8 cellular contexts compared by ENCODE assay signal in the genomic region with DNA sequence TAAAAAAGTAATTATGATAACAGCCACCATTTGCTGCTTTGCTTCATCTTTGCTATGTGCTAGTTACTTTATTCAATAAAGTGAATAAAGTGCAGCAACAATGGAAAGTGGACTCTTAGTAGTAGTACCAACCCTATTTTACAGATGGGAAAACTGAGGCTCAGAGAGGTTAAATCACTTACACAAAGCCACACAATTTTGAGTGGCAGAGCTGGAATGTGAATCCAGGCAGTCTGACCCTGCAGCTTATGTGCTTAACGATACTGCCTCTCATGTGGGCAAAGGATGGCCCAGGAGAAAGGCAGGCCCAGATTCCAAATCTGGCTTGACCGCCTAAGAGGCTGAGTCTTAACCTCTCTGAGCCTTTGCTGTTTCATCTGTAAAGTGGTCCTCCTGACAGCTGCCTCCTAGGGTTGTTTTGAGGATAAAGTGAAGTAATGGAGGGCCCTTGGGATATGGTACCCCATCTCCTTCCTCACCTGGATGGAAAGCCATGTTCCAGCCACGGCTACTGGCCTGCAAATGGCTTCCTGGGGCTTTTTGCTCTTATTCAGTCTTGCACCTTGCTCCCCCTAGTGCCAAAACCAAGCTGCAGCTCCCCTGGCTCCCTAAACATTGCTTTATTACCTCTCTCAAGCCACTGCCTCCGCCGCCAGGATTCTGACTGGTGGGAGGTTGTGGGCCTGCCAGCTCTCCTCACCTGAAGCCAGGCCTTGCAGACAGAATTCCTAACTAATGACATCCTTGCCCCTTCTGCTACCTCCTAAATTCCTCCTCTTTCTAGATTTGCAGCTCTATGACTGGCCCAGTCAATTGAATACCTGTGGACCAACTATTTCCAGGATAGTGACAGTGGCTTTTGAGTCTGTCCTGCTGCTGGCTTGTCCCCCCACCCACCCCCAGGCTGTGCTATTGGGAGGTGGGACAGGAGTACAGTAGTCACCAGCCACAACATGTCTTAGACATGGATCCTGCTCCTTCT.
DNase-seq lines count a peak whose midpoint lies in the region; ATAC-seq, FAIRE-seq and TF ChIP-seq lines count a peak whose summit lies in the region.

No MANE protein-coding gene starts in this region.

- FAIRE-seq in D721Med (lab: Jason Lieb, UNC), result no peak

- intact Hi-C loops in sciatic nerve (cut with DNase I), result loop anchor here (10.0 kb wide), 1 partner anchor 138 kb away; no protein-coding TSS in a partner anchor

- DNase-seq in D721Med (ENCODE audit: insufficient read length, low spot score), result no peak
- peak; percentile 42 for DNase-seq in OCI-M1 (lab: John Stamatoyannopoulos, UW)
- peak; percentile 58 for DNase-seq in activated T-cell treated with anti-CD3 and anti-CD28 coated beads, Interleukin-2, amount 50 U/mL, for 1 hour
- peak; percentile 64 for DNase-seq in fibroblast of peridontal ligament (ENCODE audit: extremely low read depth)
- DNase-seq in sciatic nerve (ENCODE audit: low spot score), result no peak

- peak; percentile 65 for ATAC-seq in HG03280 (IDR thresholded peaks at IDR 0.05; ENCODE audit: unreplicated experiment)
- peak; percentile 51 for ATAC-seq in sciatic nerve
- no peak for ATAC-seq in HG02759 (IDR thresholded peaks at IDR 0.05; ENCODE audit: unreplicated experiment)
- ATAC-seq in HG03039 (IDR thresholded peaks at IDR 0.05; ENCODE audit: unreplicated experiment), result no peak

- TF ChIP-seq CTCF in D721Med (IDR thresholded peaks at IDR 0.05; ENCODE audit: insufficient read depth, missing control alignments), result peak; percentile 85

Comparison
In these comparisons a context has a peak if more than half of its experiments do, and no peak if none do; other contexts are left out.
1. DNase-seq: peak in OCI-M1 (single experiment), activated T-cell treated with anti-CD3 and anti-CD28 coated beads, Interleukin-2, amount 50 U/mL, for 1 hour (single experiment) and fibroblast of peridontal ligament (single experiment); none in D721Med (single experiment) and sciatic nerve (single experiment).
2. ATAC-seq: peak in HG03280 (single experiment) and sciatic nerve (single experiment); none in HG02759 (single experiment) and HG03039 (single experiment).